In the genomic region with DNA sequence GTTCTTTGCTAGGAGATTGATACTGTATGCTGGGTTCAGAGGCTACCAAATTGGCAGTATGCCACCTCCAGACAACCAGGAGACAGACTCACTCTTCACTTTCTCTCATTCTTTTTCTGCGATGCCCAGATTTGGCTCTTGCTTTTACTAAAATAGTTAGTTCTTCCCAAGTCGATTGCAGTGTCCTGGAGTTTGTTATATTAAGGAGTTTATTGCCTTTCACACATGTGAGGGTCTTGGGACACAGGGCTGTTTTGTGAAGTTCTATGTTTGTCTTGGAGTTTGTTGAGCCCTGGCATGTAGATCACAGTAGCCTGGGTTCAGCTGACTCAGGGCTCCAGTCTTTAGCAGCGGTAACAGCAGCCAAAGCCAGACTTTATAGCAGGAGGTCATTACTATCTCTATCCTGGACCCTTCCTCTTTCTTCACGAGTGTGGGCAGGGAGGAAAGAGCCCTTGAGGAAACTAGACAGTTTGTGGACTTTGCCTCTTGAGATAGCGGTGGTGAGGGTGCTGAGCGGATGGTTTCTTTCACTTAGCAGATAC, we compare ENCODE assay signal across 8 cellular contexts. TPM values are rescaled to one million over a fixed set of nuclear protein-coding genes. Genes with fewer than 3 reads are reported as not detected.
DNase-seq lines count a peak whose midpoint lies in the region; ATAC-seq and TF ChIP-seq lines count a peak whose summit lies in the region.

No MANE protein-coding gene starts in this region.

- H3K4me3 ChIP-seq in fibroblast of pulmonary artery (replicated peaks; ENCODE audit: low read depth, low read length) (peak overlapping the region; percentile 71), rectal smooth muscle tissue (ENCODE audit: low read length) (peak overlapping the region; percentile 94)

- no peaks in the 10 kb centered on the region for H3K36me3 ChIP-seq in rectal smooth muscle tissue (ENCODE audit: control insufficient read depth, insufficient read depth, low read length)

- H3K4me3 Mint-ChIP-seq in activated naive CD4-positive, alpha-beta T cell treated with anti-CD3 and anti-CD28 coated beads for 36 hours: peak overlapping the region; percentile 87
- peak overlapping the region; percentile 87 to 89 (median 87) for H3K4me3 Mint-ChIP-seq in T-cell

- H3K4me1 Mint-ChIP-seq in activated naive CD4-positive, alpha-beta T cell treated with anti-CD3 and anti-CD28 coated beads for 36 hours (ENCODE audit: low read depth): peaks cover 54% of the 10 kb centered on the region
- peaks cover 48 to 62% (median 58%) of the 10 kb centered on the region in 3 donors for H3K4me1 Mint-ChIP-seq in T-cell

- no peaks in the 10 kb centered on the region for H3K9me3 Mint-ChIP-seq in activated naive CD4-positive, alpha-beta T cell treated with anti-CD3 and anti-CD28 coated beads for 36 hours
- no peaks in the 10 kb centered on the region for H3K9me3 Mint-ChIP-seq in T-cell

- ATAC-seq in T-cell (replicated peaks in 1 of 4) (no peak), HG03521 (IDR thresholded peaks at IDR 0.05; ENCODE audit: unreplicated experiment) (no peak), HG02610 (IDR thresholded peaks at IDR 0.05; ENCODE audit: unreplicated experiment) (no peak)

- no peak overlapping the region for H3K27ac Mint-ChIP-seq in activated naive CD4-positive, alpha-beta T cell treated with anti-CD3 and anti-CD28 coated beads for 36 hours
- peak overlapping the region; percentile 55 to 72 for H3K27ac Mint-ChIP-seq in T-cell

- H3K36me3 Mint-ChIP-seq in activated naive CD4-positive, alpha-beta T cell treated with anti-CD3 and anti-CD28 coated beads for 36 hours (ENCODE audit: low read depth): peaks cover 1% of the 10 kb centered on the region
- H3K36me3 Mint-ChIP-seq in T-cell: peaks cover 5% of the 10 kb centered on the region

- POLR2A ChIA-PET in T-cell (lab: Charles Lee): no interaction called here

- peak overlapping the region; percentile 49 for H3K9ac ChIP-seq in rectal smooth muscle tissue (ENCODE audit: low read length)

- intact Hi-C loops in activated naive CD4-positive, alpha-beta T cell treated with anti-CD3 and anti-CD28 coated beads for 36 hours (cut with micrococcal nuclease): no loop called here

- no peak for TF ChIP-seq CTCF in fibroblast of pulmonary artery (IDR thresholded peaks at IDR 0.05; ENCODE audit: low read length, missing control alignments)

- no peaks in the 10 kb centered on the region for H3K27me3 ChIP-seq in rectal smooth muscle tissue (ENCODE audit: control insufficient read depth, insufficient read depth, low read length)

- H3K27ac ChIP-seq in rectal smooth muscle tissue (ENCODE audit: low read depth, low read length): peak overlapping the region; percentile 72

- no peaks in the 10 kb centered on the region for H3K27me3 Mint-ChIP-seq in activated naive CD4-positive, alpha-beta T cell treated with anti-CD3 and anti-CD28 coated beads for 36 hours (ENCODE audit: low read depth)
- H3K27me3 Mint-ChIP-seq in T-cell: no peaks in the 10 kb centered on the region

- CTCF ChIA-PET in activated naive CD4-positive, alpha-beta T cell treated with anti-CD3 and anti-CD28 coated beads for 36 hours (lab: Charles Lee): interaction anchor here (0.6 to 3.4 kb wide), 6 partner anchors 22 to 205 kb away, joined by 3 to 14 read pairs (median 4); a partner anchor contains a TSS
- CTCF ChIA-PET in T-cell (lab: Charles Lee): no interaction called here

- H3K4me1 ChIP-seq in rectal smooth muscle tissue (ENCODE audit: control insufficient read depth, insufficient read depth, low read length): peaks cover 19% of the 10 kb centered on the region

- DNase-seq in activated naive CD4-positive, alpha-beta T cell treated with anti-CD3 and anti-CD28 coated beads for 36 hours: no peak
- no peak for DNase-seq in activated naive CD4-positive, alpha-beta T cell treated with Interleukin-2 at 50 U/mL for 16 hours
- DNase-seq in T-cell (no peak), fibroblast of pulmonary artery (ENCODE audit: low read depth) (no peak)
- DNase-seq in activated CD8-positive, alpha-beta memory T cell treated with anti-CD3 and anti-CD28 coated beads, Interleukin-2, amount 50 U/mL, for 48 hours: no peak

RNA-seq across cellular contexts. Expression of a gene that starts 1.6 kb away (rescaled TPM):
- 10 to 100 TPM; 78.6 to 89.7 TPM for total RNA-seq in activated naive CD4-positive, alpha-beta T cell treated with anti-CD3 and anti-CD28 coated beads for 36 hours
- 10 to 100 TPM; 26.3 to 61.3 (median 55.3) TPM for total RNA-seq in T-cell

RNA-seq across cellular contexts. Expression of a gene that starts 21.7 kb away (rescaled TPM):
- total RNA-seq in activated naive CD4-positive, alpha-beta T cell treated with anti-CD3 and anti-CD28 coated beads for 36 hours: 10 to 100 TPM; 31.9 to 32.6 TPM
- 10 to 100 TPM; 14.3 to 26.1 (median 22.6) TPM for total RNA-seq in T-cell

RNA-seq across cellular contexts. Expression of a gene that starts 37.0 kb away (rescaled TPM):
- total RNA-seq in activated naive CD4-positive, alpha-beta T cell treated with anti-CD3 and anti-CD28 coated beads for 36 hours: 10 to 100 TPM; 15.4 to 15.8 TPM
- 10 to 100 TPM in 4 of 5 donors, 1 to 10 TPM in 1; 7.5 to 22.5 (median 20.4) TPM for total RNA-seq in T-cell

RNA-seq across cellular contexts. Expression of a gene that starts 48.2 kb away (rescaled TPM):
- not detected for total RNA-seq in activated naive CD4-positive, alpha-beta T cell treated with anti-CD3 and anti-CD28 coated beads for 36 hours
- not detected for total RNA-seq in T-cell
